Comparison of ENCODE assay signal across 11 cellular contexts in the genomic region with DNA sequence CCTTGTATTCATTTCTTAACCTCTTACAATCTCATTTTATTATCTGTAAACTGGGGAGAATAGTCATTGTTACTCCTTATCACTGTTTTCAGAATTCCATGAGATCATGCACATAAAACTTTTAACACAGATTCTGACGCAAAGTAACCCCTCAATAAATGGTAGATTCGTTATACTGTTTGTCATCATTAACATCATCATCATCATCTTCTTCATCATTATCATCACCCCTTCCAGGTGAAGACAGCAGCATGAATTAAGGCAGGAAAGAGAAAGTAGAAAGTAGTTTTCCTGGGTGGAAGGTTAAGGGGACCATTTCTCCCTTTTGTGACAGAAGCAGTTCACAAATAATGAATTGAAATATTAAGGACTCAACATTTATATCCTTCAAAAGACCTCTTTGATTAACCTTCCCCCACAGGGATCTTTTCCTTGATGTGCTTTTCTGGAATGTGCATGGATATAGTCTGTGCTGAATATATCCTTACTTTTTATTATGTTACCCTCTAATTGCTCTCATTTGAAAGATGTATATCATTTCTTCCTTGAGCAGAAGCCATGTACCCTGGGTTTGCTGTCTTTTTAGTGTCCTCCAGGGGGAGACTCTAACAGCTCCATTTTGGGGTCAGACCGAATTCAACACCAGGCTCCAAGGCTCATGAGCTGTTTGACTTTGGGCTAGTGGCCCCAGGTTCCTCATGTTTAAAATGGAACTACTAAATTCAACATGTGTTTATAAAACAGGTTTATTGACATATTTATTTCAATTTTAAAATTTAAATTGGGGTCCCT.
DNase-seq lines count a peak whose midpoint lies in the region; ATAC-seq, FAIRE-seq and TF ChIP-seq lines count a peak whose summit lies in the region.
"Had no signal": no experiment of that assay in that cellular context is flagged by ENCODE, and none has a peak within 500 bp of the region (broad histone marks: within the 10 kb centered on the region; RNA-seq: fewer than 3 reads in every experiment).

No MANE protein-coding gene starts in this region.

- peak; percentile 13 for DNase-seq in DMS 273 (lab: John Stamatoyannopoulos, UW; ENCODE audit: unreplicated experiment)
- DNase-seq in DMS 273 treated with DMSO at 0.1 percent for 48 hours (lab: John Stamatoyannopoulos, UW), result no peak
- peak; percentile 21 for DNase-seq in NB4 (ENCODE audit: low read depth)
- peak in 1 of 2 experiments; percentile 17 for DNase-seq in H1 (ENCODE audit: low read depth in 1 of 2, low spot score in 2 of 2)
- no peak for DNase-seq in progenitor cell of endocrine pancreas (ENCODE audit: low spot score, unreplicated experiment)
- DNase-seq in central memory CD4-positive, alpha-beta T cell, result no peak
- no peak for DNase-seq in aorta
- DNase-seq: trophoblast cell had no signal

- H3K4me1 ChIP-seq in H1 (replicated peaks in 1 of 4; ENCODE audit: control insufficient read depth in 3 of 4, insufficient read depth in 4 of 4, low read length in 3 of 4) (no peaks in the 10 kb centered on the region), aorta (ENCODE audit: control insufficient read depth in 1 of 2, insufficient read depth in 2 of 2, low read length in 2 of 2) (no peaks in the 10 kb centered on the region)

- TF ChIP-seq CTCF in NB4 (IDR thresholded peaks at IDR 0.05; ENCODE audit: low read depth, low read length) (peak; percentile 31), H1 (IDR thresholded peaks at IDR 0.05; ENCODE audit: control extremely low read depth in 1 of 3, insufficient read depth in 1 of 3, low read depth in 1 of 3, low read length in 3 of 3) (peak; percentile 35 to 69 (median 67)), progenitor cell of endocrine pancreas (IDR thresholded peaks at IDR 0.05; ENCODE audit: unreplicated experiment) (peak; percentile 28)

- H3K36me3 Mint-ChIP-seq in progenitor cell of endocrine pancreas (ENCODE audit: insufficient read depth), result no peaks in the 10 kb centered on the region
- H3K36me3 Mint-ChIP-seq: IgD-negative memory B cell had no signal

- H2BK12ac ChIP-seq in H1 (ENCODE audit: low read depth, low read length), result no peak overlapping the region

- no peak overlapping the region for H4K5ac ChIP-seq in H1 (ENCODE audit: insufficient read length, low read depth, low read length)

- H3K27ac Mint-ChIP-seq in progenitor cell of endocrine pancreas, result no peak overlapping the region
- H3K27ac Mint-ChIP-seq: IgD-negative memory B cell, nephron had no signal

- no peaks in the 10 kb centered on the region for H3K27me3 Mint-ChIP-seq in progenitor cell of endocrine pancreas
- H3K27me3 Mint-ChIP-seq: IgD-negative memory B cell had no signal

- H4K20me1 ChIP-seq in H1 (replicated peaks in 1 of 2; ENCODE audit: control insufficient read depth in 1 of 2, insufficient read depth in 2 of 2, low read length in 2 of 2), result no peaks in the 10 kb centered on the region

- H2BK5ac ChIP-seq in H1 (ENCODE audit: low read depth, low read length), result no peak overlapping the region

- H3K18ac ChIP-seq in H1 (ENCODE audit: extremely low read depth, low read length), result no peak overlapping the region

- no peak overlapping the region for H4K8ac ChIP-seq in H1 (ENCODE audit: extremely low read depth, insufficient read depth, low read length)

- TF ChIP-seq POLR2A in NB4 (IDR thresholded peaks at IDR 0.05; ENCODE audit: extremely low read depth, insufficient read length) (no peak), H1 (IDR thresholded peaks at IDR 0.05; ENCODE audit: control extremely low read depth in 1 of 2, low read depth in 2 of 2, low read length in 2 of 2) (no peak)

- CTCF ChIA-PET in H1 (lab: Charles Lee; ENCODE audit: partially characterized antibody), result interaction anchor here (0.7 to 3.0 kb wide), 18 partner anchors 9 to 308 kb away, joined by 3 to 15 read pairs (median 3); no protein-coding TSS in a partner anchor

- no peak overlapping the region for H2BK15ac ChIP-seq in H1 (ENCODE audit: low read length)

- intact Hi-C loops in aorta (cut with DNase I), result no loop called here

- no peak overlapping the region for H2AK5ac ChIP-seq in H1 (ENCODE audit: low read depth, low read length)

- H2BK120ac ChIP-seq in H1 (replicated peaks; ENCODE audit: low read depth, low read length), result no peak overlapping the region

- no peaks in the 10 kb centered on the region for H3K79me2 ChIP-seq in H1 (ENCODE audit: control insufficient read depth in 1 of 2, insufficient read depth in 2 of 2, low read length in 2 of 2)

- ATAC-seq in GM18867 (IDR thresholded peaks at IDR 0.05; ENCODE audit: unreplicated experiment) (no peak), aorta (ENCODE audit: low FRiP score) (no peak)

- H3K23me2 ChIP-seq in H1 (ENCODE audit: low read depth, low read length), result no peaks in the 10 kb centered on the region

- no peak overlapping the region for H3K4me3 ChIP-seq in NB4 (ENCODE audit: low read depth, low read length)
- no peak overlapping the region for H3K4me3 ChIP-seq in H1 (ENCODE audit: extremely low read depth in 1 of 4, insufficient read depth in 2 of 4, low read depth in 3 of 4, low read length in 4 of 4)
- H3K4me3 ChIP-seq in aorta (ENCODE audit: low read length in 2 of 2), result no peak overlapping the region

- no peaks in the 10 kb centered on the region for H3K36me3 ChIP-seq in H1 (ENCODE audit: control insufficient read depth in 2 of 4, insufficient read depth in 4 of 4, low read length in 3 of 4)
- H3K36me3 ChIP-seq in aorta (ENCODE audit: control insufficient read depth in 1 of 2, insufficient read depth in 2 of 2, low read length in 1 of 2), result no peaks in the 10 kb centered on the region

- no peaks in the 10 kb centered on the region for H3K79me1 ChIP-seq in H1 (ENCODE audit: low read depth, low read length)

- no peak overlapping the region for H3K23ac ChIP-seq in H1 (ENCODE audit: insufficient read length)

- no peak overlapping the region for H3K4me2 ChIP-seq in H1 (ENCODE audit: insufficient read depth in 1 of 2, low read depth in 2 of 2, low read length in 2 of 2)

- no peak overlapping the region for H4K91ac ChIP-seq in H1 (replicated peaks; ENCODE audit: insufficient read length, low read length)

- no peak overlapping the region for H3K14ac ChIP-seq in H1 (ENCODE audit: insufficient read length)

- H3K56ac ChIP-seq in H1 (replicated peaks; ENCODE audit: insufficient read length, low read depth, low read length), result no peak overlapping the region

- no peak overlapping the region for H3K4ac ChIP-seq in H1 (replicated peaks; ENCODE audit: insufficient read length, low read depth, low read length)

- POLR2A ChIA-PET in H1 (lab: Charles Lee; ENCODE audit: partially characterized antibody), result no interaction called here

- H2AFZ ChIP-seq in H1 (ENCODE audit: low read length), result no peak overlapping the region

- H3K9me3 Mint-ChIP-seq in progenitor cell of endocrine pancreas (ENCODE audit: low read depth), result no peaks in the 10 kb centered on the region
- H3K9me3 Mint-ChIP-seq: nephron had no signal

- 77% methylated on average over 3 of the region's 3 CpGs; no CpG with 5 or more reads in 1 of the 2 experiments for WGBS in H1 (ENCODE audit: extremely low coverage in 1 of 2, insufficient coverage in 1 of 2, insufficient read length in 1 of 2, insufficient replicate concordance in 2 of 2, low coverage in 1 of 2, low lambda C conversion rate in 2 of 2, missing lambda C conversion rate in 1 of 2), 2 experiments
- 73 to 75% methylated on average over 3 of the region's 3 CpGs for WGBS in aorta, 2 donors

- no peak overlapping the region for H3K4me3 Mint-ChIP-seq in progenitor cell of endocrine pancreas (ENCODE audit: low read depth)
- H3K4me3 Mint-ChIP-seq: IgD-negative memory B cell, nephron had no signal

- no peak overlapping the region for H3K9ac ChIP-seq in H1 (replicated peaks in 1 of 4; ENCODE audit: extremely low read depth in 1 of 4, low read depth in 3 of 4, low read length in 3 of 4)

- no peak overlapping the region for H3K27ac ChIP-seq in H1 (ENCODE audit: low read depth, low read length)
- H3K27ac ChIP-seq in aorta (ENCODE audit: low read depth in 1 of 2, low read length in 2 of 2), result no peak overlapping the region

- H3K27me3 ChIP-seq in H1 (replicated peaks in 1 of 4; ENCODE audit: control insufficient read depth in 3 of 4, extremely low read depth in 1 of 4, insufficient read depth in 3 of 4, low read length in 3 of 4), result no peaks in the 10 kb centered on the region; a peak in 1 of 7 replicates
- H3K27me3 ChIP-seq in aorta (ENCODE audit: control insufficient read depth in 1 of 2, insufficient read depth in 2 of 2, low read length in 1 of 2), result no peaks in the 10 kb centered on the region

- H3K9me3 ChIP-seq in H1 (ENCODE audit: insufficient read depth in 2 of 2, low read depth in 1 of 2, low read length in 1 of 2) (no peaks in the 10 kb centered on the region), aorta (ENCODE audit: control insufficient read depth, low read length) (peaks cover 3% of the 10 kb centered on the region)

- H2BK20ac ChIP-seq in H1 (ENCODE audit: low read length), result no peak overlapping the region

- no peaks in the 10 kb centered on the region for H3K4me1 Mint-ChIP-seq in progenitor cell of endocrine pancreas (ENCODE audit: low read depth)
- H3K4me1 Mint-ChIP-seq: IgD-negative memory B cell, nephron had no signal

- peak; percentile 83 to 90 for TF ChIP-seq RAD21 in H1 (IDR thresholded peaks at IDR 0.05 in 1 of 2, conservative IDR thresholded peaks at IDR 0.05 in 1 of 2; ENCODE audit: low read depth in 2 of 2, low read length in 2 of 2)

- peak; percentile 7 for FAIRE-seq in H1 (lab: Jason Lieb, UNC)

- no peak for TF ChIP-seq EP300 in H1 (IDR thresholded peaks at IDR 0.05; ENCODE audit: borderline replicate concordance in 1 of 2, low read depth in 2 of 2, low read length in 2 of 2)

TF ChIP-seq in H1, 55 proteins besides CTCF, POLR2A, EP300 and RAD21:
- TF ChIP-seq SRF (IDR thresholded peaks at IDR 0.05; ENCODE audit: low read depth, low read length) (no peak), YY1 (IDR thresholded peaks at IDR 0.05; ENCODE audit: low read depth, low read length) (peak; percentile 60; the same call in 1 of the 2 replicates), SUZ12 (IDR thresholded peaks at IDR 0.05; ENCODE audit: low read length) (no peak), NANOG (IDR thresholded peaks at IDR 0.05; ENCODE audit: insufficient read depth, low read depth, low read length, poor library complexity, severe bottlenecking) (no peak)

Comparison
In these comparisons a context has a peak if more than half of its experiments do, and no peak if none do; other contexts are left out.
1. DNase-seq: peak in DMS 273 (single experiment) and NB4 (single experiment); none in DMS 273 treated with DMSO at 0.1 percent for 48 hours (single experiment), progenitor cell of endocrine pancreas (single experiment), central memory CD4-positive, alpha-beta T cell (single experiment) and aorta (0 of 2).
2. Peak in every context shown above with its lines, with median percentiles within 50 percentile points of each other: CTCF ChIP-seq.